In genomic region chr1:66919063-66919462, GRCh38 we compare ENCODE assay signal across 29 cellular contexts.
"Had no signal": no experiment of that assay in that cellular context is flagged by ENCODE, and none has a peak within 500 bp of the region (broad histone marks: within the 10 kb centered on the region; RNA-seq: fewer than 3 reads in every experiment).

No MANE protein-coding gene starts in this region.

- ATAC-seq: activated CD4-positive, alpha-beta T cell treated with anti-CD3 and anti-CD28 coated beads for 36 hours; activated CD4-positive, CD25-positive, alpha-beta regulatory T cell treated with anti-CD3 and anti-CD28 coated beads, Interleukin-2, amount 50 U/mL, for 24 hours; activated CD8-positive, alpha-beta T cell treated with anti-CD3 and anti-CD28 coated beads, Interleukin-2, amount 10 ng/mL, durations not matched to agents 7 days and 5 days; body of pancreas; Panc1 had no signal

- H3K36me3 ChIP-seq: breast epithelium, MG63, SJCRH30 had no signal

- H3K27me3 ChIP-seq: body of pancreas, breast epithelium, MG63, SJCRH30 had no signal

- H3K4me3 Mint-ChIP-seq: activated CD4-positive, alpha-beta T cell treated with anti-CD3 and anti-CD28 coated beads for 36 hours; activated CD4-positive, alpha-beta T cell treated with anti-CD3 and anti-CD28 coated beads, Interleukin-2, amount 10 ng/mL, durations not matched to agents 7 days and 5 days; activated CD8-positive, alpha-beta T cell treated with anti-CD3 and anti-CD28 coated beads, Interleukin-2, amount 10 ng/mL, durations not matched to agents 7 days and 5 days; activated naive CD8-positive, alpha-beta T cell treated with anti-CD3 and anti-CD28 coated beads, Interleukin-2, amount 10 ng/mL, durations not matched to agents 7 days and 5 days; activated T-cell treated with anti-CD3 and anti-CD28 coated beads, Interleukin-2, amount 50 U/mL, for 24 hours; activated T-helper 1 cell treated with anti-CD3 and anti-CD28 coated beads, Interleukin-12 subunit alpha, Interleukin-12 subunit beta, Interleukin-2, Interleukin-4 antibody, amounts not matched to agents 30 ng/mL and 10 ng/mL and 1 ng/mL, durations not matched to agents 14 hours and 24 hours and 36 hours; T-helper 1 cell treated with Interleukin-12 subunit alpha and Interleukin-12 subunit beta and Interleukin-4 antibody, amounts not matched to agents 30 μg/mL and 1 μg/mL, for 36 hours; T-helper 2 cell treated with Interferon-gamma antibody and Interleukin-4, amounts not matched to agents 5 μg/mL and 100 μg/mL, for 36 hours had no signal

- H3K27me3 Mint-ChIP-seq: activated CD4-positive, alpha-beta T cell treated with anti-CD3 and anti-CD28 coated beads for 36 hours; activated CD4-positive, alpha-beta T cell treated with anti-CD3 and anti-CD28 coated beads, Interleukin-2, amount 10 ng/mL, durations not matched to agents 7 days and 5 days; activated naive CD8-positive, alpha-beta T cell treated with anti-CD3 and anti-CD28 coated beads, Interleukin-2, amount 10 ng/mL, durations not matched to agents 7 days and 5 days; activated T-cell treated with anti-CD3 and anti-CD28 coated beads, Interleukin-2, amount 50 U/mL, for 24 hours had no signal

- H3K4me3 ChIP-seq: body of pancreas, breast epithelium, MG63, SJCRH30, SK-N-MC had no signal

- H3K27ac ChIP-seq: body of pancreas, breast epithelium, SJCRH30, SK-N-MC had no signal

- H3K4me1 ChIP-seq: breast epithelium, SJCRH30 had no signal

- H3K9me3 ChIP-seq: body of pancreas, breast epithelium, MG63, SJCRH30 had no signal

- DNase-seq: activated CD4-positive, alpha-beta T cell treated with anti-CD3 and anti-CD28 coated beads for 36 hours; activated CD4-positive, alpha-beta T cell treated with anti-CD3 and anti-CD28 coated beads, Interleukin-2, amount 10 ng/mL, durations not matched to agents 7 days and 5 days; activated CD4-positive, alpha-beta T cell treated with anti-CD3 and anti-CD28 coated beads, Interleukin-2, amount 50 U/mL, for 48 hours; activated CD8-positive, alpha-beta T cell treated with anti-CD3 and anti-CD28 coated beads, Interleukin-2, amount 10 ng/mL, durations not matched to agents 7 days and 5 days; activated effector memory CD4-positive, alpha-beta T cell treated with Interleukin-2 at 50 U/mL for 16 hours; activated naive CD4-positive, alpha-beta T cell treated with anti-CD3 and anti-CD28 coated beads, Interleukin-2, amount 50 U/mL, for 16 hours; activated naive CD8-positive, alpha-beta T cell treated with anti-CD3 and anti-CD28 coated beads, Interleukin-2, amount 10 ng/mL, durations not matched to agents 7 days and 5 days; activated T-cell treated with anti-CD3 and anti-CD28 coated beads, Interleukin-2, amount 50 U/mL, for 24 hours; amygdala; body of pancreas; Kasumi-1; KG1; MG63; NCI-H1048; NCI-H1105 treated with DMSO at 0.1 percent for 48 hours; NCI-H1436 treated with DMSO at 0.1 percent for 48 hours; NCI-H1694 treated with DMSO at 0.1 percent for 48 hours; NCI-H2029; NCI-H345; NCI-H524 treated with DMSO at 0.1 percent for 48 hours; SHP77; SJCRH30 had no signal

- H3K27ac Mint-ChIP-seq: activated CD4-positive, alpha-beta T cell treated with anti-CD3 and anti-CD28 coated beads for 36 hours; activated CD4-positive, alpha-beta T cell treated with anti-CD3 and anti-CD28 coated beads, Interleukin-2, amount 10 ng/mL, durations not matched to agents 7 days and 5 days; activated CD8-positive, alpha-beta T cell treated with anti-CD3 and anti-CD28 coated beads, Interleukin-2, amount 10 ng/mL, durations not matched to agents 7 days and 5 days; activated naive CD8-positive, alpha-beta T cell treated with anti-CD3 and anti-CD28 coated beads, Interleukin-2, amount 10 ng/mL, durations not matched to agents 7 days and 5 days; activated T-cell treated with anti-CD3 and anti-CD28 coated beads, Interleukin-2, amount 50 U/mL, for 24 hours; activated T-helper 1 cell treated with anti-CD3 and anti-CD28 coated beads, Interleukin-12 subunit alpha, Interleukin-12 subunit beta, Interleukin-2, Interleukin-4 antibody, amounts not matched to agents 30 ng/mL and 10 ng/mL and 1 ng/mL, durations not matched to agents 14 hours and 24 hours and 36 hours; T-helper 1 cell treated with Interleukin-12 subunit alpha and Interleukin-12 subunit beta and Interleukin-4 antibody, amounts not matched to agents 30 μg/mL and 1 μg/mL, for 36 hours; T-helper 2 cell treated with Interferon-gamma antibody and Interleukin-4, amounts not matched to agents 5 μg/mL and 100 μg/mL, for 36 hours had no signal
